ENCODE assay signal across 18 cellular contexts in genomic region chr14:32109676-32110075, GRCh38. TPM values are rescaled to one million over a fixed set of nuclear protein-coding genes. Genes with fewer than 3 reads are reported as not detected.
DNase-seq lines count a peak whose midpoint lies in the region; FAIRE-seq and TF ChIP-seq lines count a peak whose summit lies in the region.
"Had no signal": no experiment of that assay in that cellular context is flagged by ENCODE, and none has a peak within 500 bp of the region (broad histone marks: within the 10 kb centered on the region; RNA-seq: fewer than 3 reads in every experiment).

No MANE protein-coding gene starts in this region.

- no peak overlapping the region for H2AK5ac ChIP-seq in mesendoderm (ENCODE audit: low read length)

- no peak for TF ChIP-seq CTCF in astrocyte (IDR thresholded peaks at IDR 0.05; ENCODE audit: insufficient read depth, low read depth, low read length)

- H3K9ac ChIP-seq in astrocyte (ENCODE audit: low read length) (peak overlapping the region; percentile 52), mesendoderm (ENCODE audit: low read length) (no peak overlapping the region)

- H3K79me2 ChIP-seq in ACC112 (ENCODE audit: control insufficient read depth, insufficient read depth, low read length, unreplicated experiment) = peaks cover 62% of the 10 kb centered on the region
- peaks cover 87% of the 10 kb centered on the region for H3K79me2 ChIP-seq in astrocyte (ENCODE audit: insufficient read depth, low read length)
- H3K79me2 ChIP-seq in mesendoderm (ENCODE audit: control insufficient read depth, insufficient read depth, low read length) = peaks cover 15% of the 10 kb centered on the region

- no peak overlapping the region for H3K18ac ChIP-seq in mesendoderm (ENCODE audit: low read length)

- peaks cover 5% of the 10 kb centered on the region for H3K36me3 Mint-ChIP-seq in astrocyte (ENCODE audit: low read depth, unreplicated experiment)
- H3K36me3 Mint-ChIP-seq: natural killer cell treated with Interleukin-12 subunit alpha and Interleukin-12 subunit beta and Interleukin-15 and Interleukin-18, amount 100 ng/mL, for 72 hours had no signal

- peak overlapping the region; percentile 11; the same call in 1 of the 2 replicates for H3K27ac ChIP-seq in ACC112 (ENCODE audit: low read depth, low read length)
- peak overlapping the region; percentile 73 for H3K27ac ChIP-seq in astrocyte (ENCODE audit: low read depth, low read length)
- no peak overlapping the region for H3K27ac ChIP-seq in mesendoderm (ENCODE audit: low read depth, low read length)
- H3K27ac ChIP-seq: HL-60 had no signal

- H3K9me3 Mint-ChIP-seq in astrocyte (ENCODE audit: unreplicated experiment) = no peaks in the 10 kb centered on the region
- H3K9me3 Mint-ChIP-seq: activated naive CD4-positive, alpha-beta T cell treated with anti-CD3 and anti-CD28 coated beads, Interleukin-2, amount 50 U/mL, for 24 hours; natural killer cell treated with Interleukin-12 subunit alpha and Interleukin-12 subunit beta and Interleukin-15 and Interleukin-18, amount 100 ng/mL, for 72 hours had no signal

- H3K27me3 ChIP-seq in ACC112 (ENCODE audit: insufficient read depth, low read length) (no peaks in the 10 kb centered on the region), astrocyte (ENCODE audit: insufficient read depth, low read length) (no peaks in the 10 kb centered on the region), mesendoderm (ENCODE audit: insufficient read depth, low read length, poor library complexity) (no peaks in the 10 kb centered on the region)

- no peak overlapping the region for H3K56ac ChIP-seq in mesendoderm (ENCODE audit: low read length)

- H3K79me1 ChIP-seq in mesendoderm (ENCODE audit: low read length) = peaks cover 8% of the 10 kb centered on the region

- no CpG with 5 or more reads among the region's 5 CpGs for WGBS in mesendoderm (ENCODE audit: extremely low coverage, insufficient coverage, low lambda C conversion rate)

- no peaks in the 10 kb centered on the region for H3K9me3 ChIP-seq in astrocyte (ENCODE audit: insufficient read depth, low read depth, low read length)

- no peak overlapping the region for H2BK5ac ChIP-seq in mesendoderm (ENCODE audit: low read length)

- peak; percentile 51 for DNase-seq in GM04504 (ENCODE audit: low read depth)
- peak; percentile 89 for DNase-seq in astrocyte (ENCODE audit: low read depth)
- DNase-seq in hepatic stellate cell (ENCODE audit: low spot score) = peak; percentile 55
- no peak for DNase-seq in nucleus accumbens (lab: John Stamatoyannopoulos, UW)
- DNase-seq in mesendoderm = no peak
- no peak for DNase-seq in NCI-H526 treated with DMSO at 0.1 percent for 48 hours (lab: John Stamatoyannopoulos, UW)
- DNase-seq in HEK293T (ENCODE audit: extremely low spot score) = no peak
- DNase-seq: ACHN; cerebellar nuclear complex; NCI-H1930; NCI-H510A treated with DMSO at 0.1 percent for 48 hours; right cardiac atrium; stimulated activated naive CD4-positive, alpha-beta T cell treated with Interleukin-2 at 50 U/mL for 16 hours had no signal

- peaks cover 26% of the 10 kb centered on the region for H3K4me1 Mint-ChIP-seq in astrocyte (ENCODE audit: low read depth, unreplicated experiment)

- no peak overlapping the region for H4K5ac ChIP-seq in mesendoderm (ENCODE audit: low read length)

- H2AFZ ChIP-seq in ACC112 (ENCODE audit: low read length, unreplicated experiment) = no peak overlapping the region
- H2AFZ ChIP-seq in astrocyte (ENCODE audit: low read depth, low read length) = no peak overlapping the region

- no peaks in the 10 kb centered on the region for H3K4me1 ChIP-seq in ACC112 (ENCODE audit: control insufficient read depth, insufficient read depth, low read length, unreplicated experiment)
- peaks cover 9% of the 10 kb centered on the region for H3K4me1 ChIP-seq in astrocyte (ENCODE audit: insufficient read depth, low read length)
- H3K4me1 ChIP-seq in mesendoderm (ENCODE audit: control insufficient read depth, low read depth, low read length) = no peaks in the 10 kb centered on the region

- no peak overlapping the region for H2BK120ac ChIP-seq in mesendoderm (ENCODE audit: low read depth, low read length)

- H4K20me1 ChIP-seq in astrocyte (ENCODE audit: insufficient read depth, low read length) = peaks cover 29% of the 10 kb centered on the region

- peak; percentile 68 for FAIRE-seq in astrocyte (lab: Jason Lieb, UNC)
- FAIRE-seq: H54 had no signal

- no peak overlapping the region for H3K4me3 ChIP-seq in ACC112 (ENCODE audit: low read depth, low read length)
- H3K4me3 ChIP-seq in astrocyte (ENCODE audit: insufficient read depth, low read depth, low read length) = no peak overlapping the region
- no peak overlapping the region for H3K4me3 ChIP-seq in mesendoderm (ENCODE audit: low read length)

- H3K4me2 ChIP-seq in astrocyte (ENCODE audit: low read length) (peak overlapping the region; percentile 68), mesendoderm (ENCODE audit: low read length) (no peak overlapping the region)

- H3K27me3 Mint-ChIP-seq in astrocyte (ENCODE audit: low read depth, unreplicated experiment) = no peaks in the 10 kb centered on the region
- H3K27me3 Mint-ChIP-seq: activated naive CD4-positive, alpha-beta T cell treated with anti-CD3 and anti-CD28 coated beads, Interleukin-2, amount 50 U/mL, for 24 hours; natural killer cell treated with Interleukin-12 subunit alpha and Interleukin-12 subunit beta and Interleukin-15 and Interleukin-18, amount 100 ng/mL, for 72 hours had no signal

- H2BK15ac ChIP-seq in mesendoderm (replicated peaks; ENCODE audit: low read depth) = no peak overlapping the region

- H3K4me3 Mint-ChIP-seq in astrocyte (ENCODE audit: unreplicated experiment) = no peak overlapping the region
- H3K4me3 Mint-ChIP-seq: activated naive CD4-positive, alpha-beta T cell treated with anti-CD3 and anti-CD28 coated beads, Interleukin-2, amount 50 U/mL, for 24 hours; natural killer cell treated with Interleukin-12 subunit alpha and Interleukin-12 subunit beta and Interleukin-15 and Interleukin-18, amount 100 ng/mL, for 72 hours had no signal

- H4K8ac ChIP-seq in mesendoderm (ENCODE audit: low read depth, low read length) = no peak overlapping the region

- no peak overlapping the region for H3K4ac ChIP-seq in mesendoderm (ENCODE audit: low read depth, low read length)

- CTCF ChIA-PET in HEK293T (lab: Yijun Ruan, JAX) = no interaction called here

- H3K23ac ChIP-seq in mesendoderm (ENCODE audit: low read length) = no peak overlapping the region

- H3K36me3 ChIP-seq in ACC112 (ENCODE audit: insufficient read depth, low read length) (peaks cover 20% of the 10 kb centered on the region; the same call in 1 of the 2 replicates), astrocyte (ENCODE audit: insufficient read depth, low read length) (no peaks in the 10 kb centered on the region), mesendoderm (ENCODE audit: control insufficient read depth, insufficient read depth, low read length) (no peaks in the 10 kb centered on the region)

- POLR2A ChIA-PET in HEK293T (lab: Yijun Ruan, JAX) = no interaction called here

- H3K27ac Mint-ChIP-seq in astrocyte (ENCODE audit: unreplicated experiment) = peak overlapping the region; percentile 97
- H3K27ac Mint-ChIP-seq: activated naive CD4-positive, alpha-beta T cell treated with anti-CD3 and anti-CD28 coated beads, Interleukin-2, amount 50 U/mL, for 24 hours; natural killer cell treated with Interleukin-12 subunit alpha and Interleukin-12 subunit beta and Interleukin-15 and Interleukin-18, amount 100 ng/mL, for 72 hours had no signal

TF ChIP-seq in HEK293T, 16 proteins besides CTCF, POLR2A, EP300 and RAD21:
- no peak for TF ChIP-seq SP1 (IDR thresholded peaks at IDR 0.05)
- no peak for TF ChIP-seq L3MBTL2 (conservative IDR thresholded peaks at IDR 0.05)
- no peak for TF ChIP-seq ELF4 (IDR thresholded peaks at IDR 0.05)
- TF ChIP-seq TARDBP (IDR thresholded peaks at IDR 0.05) = no peak
- no peak for TF ChIP-seq CTBP1 (IDR thresholded peaks at IDR 0.05; ENCODE audit: borderline replicate concordance)
- no peak for TF ChIP-seq FOXK2 (IDR thresholded peaks at IDR 0.05)
- no peak for TF ChIP-seq SUZ12 (IDR thresholded peaks at IDR 0.05)
- no peak for TF ChIP-seq BHLHE40 (IDR thresholded peaks at IDR 0.05; ENCODE audit: borderline replicate concordance)

RNA-seq across cellular contexts. Expression of gene ARHGAP5, which starts 32.6 kb away (rescaled TPM):
- 127 and 140 TPM in 2 replicates for total RNA-seq in astrocyte
- polyA plus RNA-seq in mesendoderm (2013, experiment 1 of 2) = 28.2 TPM
- polyA plus RNA-seq in mesendoderm (2013, experiment 2 of 2) = 29.9 TPM

Comparison
In these comparisons a context has a peak if more than half of its experiments do, and no peak if none do; other contexts are left out.
1. DNase-seq: peak in GM04504 (single experiment), astrocyte (single experiment) and hepatic stellate cell (single experiment); none in nucleus accumbens (0 of 56), mesendoderm (single experiment), NCI-H526 treated with DMSO at 0.1 percent for 48 hours (single experiment) and HEK293T (single experiment).